Comparison of ENCODE assay signal across 1 cellular context in the genomic region with DNA sequence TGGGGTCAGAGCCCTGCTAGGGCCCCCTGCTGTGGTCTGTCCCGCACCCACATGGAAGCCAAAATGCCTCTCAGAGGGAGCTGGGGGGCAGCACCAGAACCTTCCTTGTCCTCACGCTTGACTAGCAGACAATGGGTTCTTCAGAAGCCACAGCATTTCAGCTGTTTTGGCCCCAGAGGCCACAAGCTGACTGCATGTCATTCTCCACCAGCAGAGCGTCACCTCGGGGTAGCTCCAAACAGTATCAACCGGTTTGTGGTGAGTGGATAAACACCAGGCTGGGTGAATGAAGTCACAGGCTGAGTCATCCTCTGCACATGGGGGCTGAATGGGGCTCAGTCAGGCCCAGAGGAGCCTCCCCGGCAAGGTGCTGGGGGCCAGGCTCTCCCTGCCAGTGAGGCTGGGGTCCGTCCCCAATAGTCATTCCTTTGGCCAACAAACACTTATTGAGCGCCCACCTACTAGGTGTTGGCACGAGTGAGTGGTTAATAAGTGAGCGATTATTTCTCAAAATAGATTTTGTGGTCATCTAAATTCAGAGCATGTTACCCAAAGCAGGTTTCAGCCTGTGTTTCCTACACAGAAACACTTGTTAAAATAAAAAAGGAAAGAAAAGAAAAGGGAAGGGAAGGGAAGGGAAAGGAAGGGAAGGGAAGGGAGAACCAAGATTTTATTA.
TF ChIP-seq lines count a peak whose summit lies in the region.

No MANE protein-coding gene starts in this region.

TF ChIP-seq in GM12878, 131 proteins besides CTCF, POLR2A, EP300 and RAD21 (continued from another document and continues in another):
- TF ChIP-seq ZZZ3 (IDR thresholded peaks at IDR 0.05; ENCODE audit: control insufficient read depth, insufficient read length, low read depth) (no peak), MTA3 (IDR thresholded peaks at IDR 0.05; ENCODE audit: borderline replicate concordance, low read length) (no peak), WRNIP1 (IDR thresholded peaks at IDR 0.05; ENCODE audit: borderline replicate concordance, low read depth, low read length) (no peak), SMARCA5 (IDR thresholded peaks at IDR 0.05) (no peak), FOXM1 (IDR thresholded peaks at IDR 0.05; ENCODE audit: low read depth, low read length) (peak; percentile 64; the same call in 1 of the 2 replicates), SUZ12 (IDR thresholded peaks at IDR 0.05; ENCODE audit: unreplicated experiment) (no peak), CBX5 (IDR thresholded peaks at IDR 0.05; ENCODE audit: low read depth) (no peak), RELA (IDR thresholded peaks at IDR 0.05; ENCODE audit: borderline replicate concordance, partially characterized antibody) (no peak), NR2C2 (IDR thresholded peaks at IDR 0.05; ENCODE audit: borderline replicate concordance, control insufficient read depth, insufficient read length, low read depth) (no peak), ZNF24 (IDR thresholded peaks at IDR 0.05) (peak; percentile 13; the same call in 1 of the 2 replicates), ZSCAN29 (IDR thresholded peaks at IDR 0.05) (peak; percentile 20; the same call in 1 of the 2 replicates), TBL1XR1 (IDR thresholded peaks at IDR 0.05; ENCODE audit: low read depth, low read length) (0 out of 2 replicates have a peak, but pooled peaks have one; percentile 55), IRF5 (IDR thresholded peaks at IDR 0.05; ENCODE audit: borderline replicate concordance) (no peak), RFX5 (IDR thresholded peaks at IDR 0.05; ENCODE audit: low read depth, low read length) (no peak), SMAD1 (IDR thresholded peaks at IDR 0.05; ENCODE audit: low read depth, partially characterized antibody) (no peak), BMI1 (IDR thresholded peaks at IDR 0.05; ENCODE audit: borderline replicate concordance) (no peak; the same call in 1 of the 2 replicates), SREBF1 (IDR thresholded peaks at IDR 0.05; ENCODE audit: low read length) (no peak), ZNF274 (IDR thresholded peaks at IDR 0.05; ENCODE audit: insufficient read depth, insufficient read length) (no peak), SUPT20H (IDR thresholded peaks at IDR 0.05; ENCODE audit: borderline replicate concordance, control insufficient read depth, low read depth, low read length) (no peak), MYB (IDR thresholded peaks at IDR 0.05; ENCODE audit: borderline replicate concordance, low read depth, low read length) (no peak), MEF2A (IDR thresholded peaks at IDR 0.05; ENCODE audit: insufficient read depth, low read depth, low read length) (peak; percentile 86; the same call in 1 of the 2 replicates), ASH2L (IDR thresholded peaks at IDR 0.05; ENCODE audit: borderline replicate concordance, low read depth) (no peak), POU2F2 (IDR thresholded peaks at IDR 0.05; ENCODE audit: borderline replicate concordance, low read depth, low read length) (peak; percentile 84; the same call in 1 of the 3 replicates), ETV6 (conservative IDR thresholded peaks at IDR 0.05 in 1 of 2, IDR thresholded peaks at IDR 0.05 in 1 of 2; ENCODE audit: borderline replicate concordance in 1 of 2, low read depth in 1 of 2) (no peak), EGR1 (IDR thresholded peaks at IDR 0.05; ENCODE audit: borderline replicate concordance in 1 of 2, low read depth in 2 of 2, low read length in 2 of 2) (no peak), ZNF384 (IDR thresholded peaks at IDR 0.05; ENCODE audit: borderline replicate concordance, low read depth, low read length) (no peak), SMC3 (IDR thresholded peaks at IDR 0.05; ENCODE audit: borderline replicate concordance, low read length) (no peak), NRF1 (conservative IDR thresholded peaks at IDR 0.05; ENCODE audit: low read depth, low read length) (no peak), RCOR1 (conservative IDR thresholded peaks at IDR 0.05; ENCODE audit: low read depth, low read length) (0 out of 2 replicates have a peak, but pooled peaks have one; percentile 21), CHD4 (IDR thresholded peaks at IDR 0.05) (no peak), RAD51 (IDR thresholded peaks at IDR 0.05) (peak; percentile 38), KLF5 (IDR thresholded peaks at IDR 0.05; ENCODE audit: partially characterized antibody) (peak; percentile 51), PAX8 (IDR thresholded peaks at IDR 0.05) (no peak), ATF7 (IDR thresholded peaks at IDR 0.05; ENCODE audit: low read depth) (peak; percentile 97), STAT3 (IDR thresholded peaks at IDR 0.05; ENCODE audit: low read depth, low read length) (no peak), NFXL1 (IDR thresholded peaks at IDR 0.05; ENCODE audit: borderline replicate concordance) (no peak), TCF7 (IDR thresholded peaks at IDR 0.05; ENCODE audit: borderline replicate concordance) (no peak), NBN (IDR thresholded peaks at IDR 0.05) (peak; percentile 97), PKNOX1 (IDR thresholded peaks at IDR 0.05) (peak; percentile 83), BHLHE40 (IDR thresholded peaks at IDR 0.05; ENCODE audit: borderline replicate concordance in 1 of 2, low read depth in 2 of 2, low read length in 1 of 2) (peak; percentile 95 to 98), JUND (IDR thresholded peaks at IDR 0.05; ENCODE audit: low read depth, low read length) (peak; percentile 88; the same call in 1 of the 2 replicates), MYC (IDR thresholded peaks at IDR 0.05; ENCODE audit: insufficient read depth, insufficient read length, insufficient replicate concordance, low read length, severe bottlenecking) (no peak), PAX5 (IDR thresholded peaks at IDR 0.05; ENCODE audit: borderline replicate concordance, low read depth, low read length) (peak; percentile 95), IRF3 (IDR thresholded peaks at IDR 0.05) (no peak), JUNB (IDR thresholded peaks at IDR 0.05) (peak; percentile 84), SIX5 (IDR thresholded peaks at IDR 0.05; ENCODE audit: low read depth, low read length, severe bottlenecking) (no peak)
- TF ChIP-seq, protein P1, sequence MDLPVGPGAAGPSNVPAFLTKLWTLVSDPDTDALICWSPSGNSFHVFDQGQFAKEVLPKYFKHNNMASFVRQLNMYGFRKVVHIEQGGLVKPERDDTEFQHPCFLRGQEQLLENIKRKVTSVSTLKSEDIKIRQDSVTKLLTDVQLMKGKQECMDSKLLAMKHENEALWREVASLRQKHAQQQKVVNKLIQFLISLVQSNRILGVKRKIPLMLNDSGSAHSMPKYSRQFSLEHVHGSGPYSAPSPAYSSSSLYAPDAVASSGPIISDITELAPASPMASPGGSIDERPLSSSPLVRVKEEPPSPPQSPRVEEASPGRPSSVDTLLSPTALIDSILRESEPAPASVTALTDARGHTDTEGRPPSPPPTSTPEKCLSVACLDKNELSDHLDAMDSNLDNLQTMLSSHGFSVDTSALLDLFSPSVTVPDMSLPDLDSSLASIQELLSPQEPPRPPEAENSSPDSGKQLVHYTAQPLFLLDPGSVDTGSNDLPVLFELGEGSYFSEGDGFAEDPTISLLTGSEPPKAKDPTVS (IDR thresholded peaks at IDR 0.05; ENCODE audit: low read depth, low read length): no peak
- TF ChIP-seq, protein P2, sequence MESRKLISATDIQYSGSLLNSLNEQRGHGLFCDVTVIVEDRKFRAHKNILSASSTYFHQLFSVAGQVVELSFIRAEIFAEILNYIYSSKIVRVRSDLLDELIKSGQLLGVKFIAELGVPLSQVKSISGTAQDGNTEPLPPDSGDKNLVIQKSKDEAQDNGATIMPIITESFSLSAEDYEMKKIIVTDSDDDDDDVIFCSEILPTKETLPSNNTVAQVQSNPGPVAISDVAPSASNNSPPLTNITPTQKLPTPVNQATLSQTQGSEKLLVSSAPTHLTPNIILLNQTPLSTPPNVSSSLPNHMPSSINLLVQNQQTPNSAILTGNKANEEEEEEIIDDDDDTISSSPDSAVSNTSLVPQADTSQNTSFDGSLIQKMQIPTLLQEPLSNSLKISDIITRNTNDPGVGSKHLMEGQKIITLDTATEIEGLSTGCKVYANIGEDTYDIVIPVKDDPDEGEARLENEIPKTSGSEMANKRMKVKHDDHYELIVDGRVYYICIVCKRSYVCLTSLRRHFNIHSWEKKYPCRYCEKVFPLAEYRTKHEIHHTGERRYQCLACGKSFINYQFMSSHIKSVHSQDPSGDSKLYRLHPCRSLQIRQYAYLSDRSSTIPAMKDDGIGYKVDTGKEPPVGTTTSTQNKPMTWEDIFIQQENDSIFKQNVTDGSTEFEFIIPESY (IDR thresholded peaks at IDR 0.05): no peak
- TF ChIP-seq, protein P3, sequence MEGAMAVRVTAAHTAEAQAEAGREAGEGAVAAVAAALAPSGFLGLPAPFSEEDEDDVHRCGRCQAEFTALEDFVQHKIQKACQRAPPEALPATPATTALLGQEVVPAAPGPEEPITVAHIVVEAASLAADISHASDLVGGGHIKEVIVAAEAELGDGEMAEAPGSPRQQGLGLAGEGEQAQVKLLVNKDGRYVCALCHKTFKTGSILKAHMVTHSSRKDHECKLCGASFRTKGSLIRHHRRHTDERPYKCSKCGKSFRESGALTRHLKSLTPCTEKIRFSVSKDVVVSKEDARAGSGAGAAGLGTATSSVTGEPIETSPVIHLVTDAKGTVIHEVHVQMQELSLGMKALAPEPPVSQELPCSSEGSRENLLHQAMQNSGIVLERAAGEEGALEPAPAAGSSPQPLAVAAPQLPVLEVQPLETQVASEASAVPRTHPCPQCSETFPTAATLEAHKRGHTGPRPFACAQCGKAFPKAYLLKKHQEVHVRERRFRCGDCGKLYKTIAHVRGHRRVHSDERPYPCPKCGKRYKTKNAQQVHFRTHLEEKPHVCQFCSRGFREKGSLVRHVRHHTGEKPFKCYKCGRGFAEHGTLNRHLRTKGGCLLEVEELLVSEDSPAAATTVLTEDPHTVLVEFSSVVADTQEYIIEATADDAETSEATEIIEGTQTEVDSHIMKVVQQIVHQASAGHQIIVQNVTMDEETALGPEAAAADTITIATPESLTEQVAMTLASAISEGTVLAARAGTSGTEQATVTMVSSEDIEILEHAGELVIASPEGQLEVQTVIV (IDR thresholded peaks at IDR 0.05; ENCODE audit: borderline replicate concordance, partially characterized antibody): no peak
- TF ChIP-seq, protein P4, sequence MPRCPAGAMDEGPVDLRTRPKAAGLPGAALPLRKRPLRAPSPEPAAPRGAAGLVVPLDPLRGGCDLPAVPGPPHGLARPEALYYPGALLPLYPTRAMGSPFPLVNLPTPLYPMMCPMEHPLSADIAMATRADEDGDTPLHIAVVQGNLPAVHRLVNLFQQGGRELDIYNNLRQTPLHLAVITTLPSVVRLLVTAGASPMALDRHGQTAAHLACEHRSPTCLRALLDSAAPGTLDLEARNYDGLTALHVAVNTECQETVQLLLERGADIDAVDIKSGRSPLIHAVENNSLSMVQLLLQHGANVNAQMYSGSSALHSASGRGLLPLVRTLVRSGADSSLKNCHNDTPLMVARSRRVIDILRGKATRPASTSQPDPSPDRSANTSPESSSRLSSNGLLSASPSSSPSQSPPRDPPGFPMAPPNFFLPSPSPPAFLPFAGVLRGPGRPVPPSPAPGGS (IDR thresholded peaks at IDR 0.05; ENCODE audit: borderline replicate concordance, insufficient read depth, low read depth, low read length, poor library complexity, severe bottlenecking): peak; percentile 10
- TF ChIP-seq, protein P5, sequence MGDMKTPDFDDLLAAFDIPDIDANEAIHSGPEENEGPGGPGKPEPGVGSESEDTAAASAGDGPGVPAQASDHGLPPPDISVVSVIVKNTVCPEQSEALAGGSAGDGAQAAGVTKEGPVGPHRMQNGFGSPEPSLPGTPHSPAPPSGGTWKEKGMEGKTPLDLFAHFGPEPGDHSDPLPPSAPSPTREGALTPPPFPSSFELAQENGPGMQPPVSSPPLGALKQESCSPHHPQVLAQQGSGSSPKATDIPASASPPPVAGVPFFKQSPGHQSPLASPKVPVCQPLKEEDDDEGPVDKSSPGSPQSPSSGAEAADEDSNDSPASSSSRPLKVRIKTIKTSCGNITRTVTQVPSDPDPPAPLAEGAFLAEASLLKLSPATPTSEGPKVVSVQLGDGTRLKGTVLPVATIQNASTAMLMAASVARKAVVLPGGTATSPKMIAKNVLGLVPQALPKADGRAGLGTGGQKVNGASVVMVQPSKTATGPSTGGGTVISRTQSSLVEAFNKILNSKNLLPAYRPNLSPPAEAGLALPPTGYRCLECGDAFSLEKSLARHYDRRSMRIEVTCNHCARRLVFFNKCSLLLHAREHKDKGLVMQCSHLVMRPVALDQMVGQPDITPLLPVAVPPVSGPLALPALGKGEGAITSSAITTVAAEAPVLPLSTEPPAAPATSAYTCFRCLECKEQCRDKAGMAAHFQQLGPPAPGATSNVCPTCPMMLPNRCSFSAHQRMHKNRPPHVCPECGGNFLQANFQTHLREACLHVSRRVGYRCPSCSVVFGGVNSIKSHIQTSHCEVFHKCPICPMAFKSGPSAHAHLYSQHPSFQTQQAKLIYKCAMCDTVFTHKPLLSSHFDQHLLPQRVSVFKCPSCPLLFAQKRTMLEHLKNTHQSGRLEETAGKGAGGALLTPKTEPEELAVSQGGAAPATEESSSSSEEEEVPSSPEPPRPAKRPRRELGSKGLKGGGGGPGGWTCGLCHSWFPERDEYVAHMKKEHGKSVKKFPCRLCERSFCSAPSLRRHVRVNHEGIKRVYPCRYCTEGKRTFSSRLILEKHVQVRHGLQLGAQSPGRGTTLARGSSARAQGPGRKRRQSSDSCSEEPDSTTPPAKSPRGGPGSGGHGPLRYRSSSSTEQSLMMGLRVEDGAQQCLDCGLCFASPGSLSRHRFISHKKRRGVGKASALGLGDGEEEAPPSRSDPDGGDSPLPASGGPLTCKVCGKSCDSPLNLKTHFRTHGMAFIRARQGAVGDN (IDR thresholded peaks at IDR 0.05): no peak
